ENCODE assay signal across 26 cellular contexts in the genomic region with DNA sequence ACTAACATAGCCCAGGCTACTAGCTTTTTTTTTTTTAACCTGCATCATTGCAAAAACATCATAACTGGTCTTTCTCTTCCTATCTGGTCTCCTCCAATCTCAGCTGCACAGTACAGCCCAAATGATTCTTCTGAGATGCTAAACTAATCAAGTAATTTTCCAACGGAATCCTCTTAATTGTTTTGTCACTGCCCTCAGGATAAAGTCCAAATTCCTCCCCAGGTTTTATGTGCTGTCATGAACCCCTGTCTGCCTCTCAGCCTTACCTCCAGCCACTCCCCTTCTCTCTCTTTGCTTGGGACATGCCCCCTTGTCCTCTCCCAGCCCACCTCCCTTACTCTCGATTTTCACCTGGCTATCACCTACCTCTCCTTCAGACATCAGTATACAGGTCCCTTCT. TPM values are rescaled to one million over a fixed set of nuclear protein-coding genes. Genes with fewer than 3 reads are reported as not detected.
DNase-seq lines count a peak whose midpoint lies in the region; ATAC-seq and TF ChIP-seq lines count a peak whose summit lies in the region.
"Had no signal": no experiment of that assay in that cellular context is flagged by ENCODE, and none has a peak within 500 bp of the region (broad histone marks: within the 10 kb centered on the region; RNA-seq: fewer than 3 reads in every experiment).

No MANE protein-coding gene starts in this region.

- WGBS in lower leg skin, 2 donors, result 38 to 45% methylated on average over 2 of the region's 2 CpGs

- no peak for TF ChIP-seq POLR2A in lower leg skin (IDR thresholded peaks at IDR 0.05)

- H3K27ac Mint-ChIP-seq in natural killer cell (peak overlapping the region; percentile 2 to 18), immature natural killer cell (peak overlapping the region; percentile 17 to 68 (median 61))
- no peak overlapping the region for H3K27ac Mint-ChIP-seq in natural killer cell treated with Interleukin-12 subunit alpha and Interleukin-12 subunit beta and Interleukin-15 and Interleukin-18, amount 100 ng/mL, for 72 hours
- H3K27ac Mint-ChIP-seq in activated naive CD8-positive, alpha-beta T cell, result peak overlapping the region; percentile 51
- H3K27ac Mint-ChIP-seq: activated CD4-positive, alpha-beta T cell treated with anti-CD3 and anti-CD28 coated beads, Interleukin-2, amount 10 ng/mL, durations not matched to agents 24 days and 14 days; T-helper 1 cell treated with Interleukin-12 subunit alpha and Interleukin-12 subunit beta and Interleukin-4 antibody, amounts not matched to agents 30 μg/mL and 1 μg/mL, for 36 hours had no signal

- no peak for DNase-seq in natural killer cell
- no peak for DNase-seq in natural killer cell treated with Interleukin-12 subunit alpha and Interleukin-12 subunit beta and Interleukin-15 and Interleukin-18, amount 100 ng/mL, for 72 hours (ENCODE audit: low spot score)
- DNase-seq in immature natural killer cell, result no peak
- no peak for DNase-seq in lower leg skin (ENCODE audit: low spot score in 2 of 2)
- no peak for DNase-seq in NCI-H2196 (lab: John Stamatoyannopoulos, UW; ENCODE audit: unreplicated experiment)
- no peak for DNase-seq in foreskin keratinocyte
- DNase-seq: activated CD4-positive, alpha-beta T cell treated with anti-CD3 and anti-CD28 coated beads, Interleukin-2, amount 10 ng/mL, durations not matched to agents 24 days and 14 days; activated gamma-delta T cell; anterior cingulate cortex; heart left ventricle; left cardiac atrium; NCI-H1105; NCI-H2029; NCI-H226; RPMI8226; spleen; stimulated activated CD4-positive, alpha-beta T cell treated with anti-CD3 and anti-CD28 coated beads, Interleukin-4, amount 100 ng/mL, for 24 hours; stimulated activated naive CD4-positive, alpha-beta T cell had no signal

- no peak overlapping the region for H3K27ac ChIP-seq in foreskin keratinocyte
- H3K27ac ChIP-seq: C4-2B, heart left ventricle, parathyroid adenoma, right atrium auricular region, vagina had no signal

- H3K4me1 Mint-ChIP-seq in natural killer cell (peaks cover 44 to 57% of the 10 kb centered on the region in 2 donors), immature natural killer cell (peaks cover 47 to 50% of the 10 kb centered on the region in 2 donors)
- H3K4me1 Mint-ChIP-seq in natural killer cell treated with Interleukin-12 subunit alpha and Interleukin-12 subunit beta and Interleukin-15 and Interleukin-18, amount 100 ng/mL, for 72 hours (ENCODE audit: low read depth in 2 of 2), result peaks cover 38 to 42% of the 10 kb centered on the region in 2 donors
- peaks cover 81% of the 10 kb centered on the region for H3K4me1 Mint-ChIP-seq in activated naive CD8-positive, alpha-beta T cell (ENCODE audit: low read depth)

- TF ChIP-seq CTCF in natural killer cell (IDR thresholded peaks at IDR 0.05) (no peak), lower leg skin (IDR thresholded peaks at IDR 0.05) (no peak), foreskin keratinocyte (conservative IDR thresholded peaks at IDR 0.05) (no peak)

- intact Hi-C loops in natural killer cell (cut with micrococcal nuclease) (no loop called here), lower leg skin (cut with DNase I; ENCODE audit: low total_unique reads) (no loop called here)

- no peaks in the 10 kb centered on the region for H3K27me3 Mint-ChIP-seq in natural killer cell (ENCODE audit: low read depth in 2 of 2)
- H3K27me3 Mint-ChIP-seq in natural killer cell treated with Interleukin-12 subunit alpha and Interleukin-12 subunit beta and Interleukin-15 and Interleukin-18, amount 100 ng/mL, for 72 hours, result no peaks in the 10 kb centered on the region
- no peaks in the 10 kb centered on the region for H3K27me3 Mint-ChIP-seq in activated naive CD8-positive, alpha-beta T cell
- H3K27me3 Mint-ChIP-seq in immature natural killer cell (ENCODE audit: low read depth in 3 of 3), result peaks cover 3 to 14% (median 7%) of the 10 kb centered on the region in 3 donors
- H3K27me3 Mint-ChIP-seq: activated CD4-positive, alpha-beta T cell treated with anti-CD3 and anti-CD28 coated beads, Interleukin-2, amount 10 ng/mL, durations not matched to agents 24 days and 14 days had no signal

- H3K4me3 ChIP-seq in lower leg skin (ENCODE audit: low read depth, poor library complexity, severe bottlenecking), result no peak overlapping the region
- H3K4me3 ChIP-seq: heart left ventricle, right atrium auricular region, spleen, vagina had no signal

- H3K9me3 Mint-ChIP-seq in natural killer cell (no peaks in the 10 kb centered on the region), immature natural killer cell (no peaks in the 10 kb centered on the region)
- H3K9me3 Mint-ChIP-seq in natural killer cell treated with Interleukin-12 subunit alpha and Interleukin-12 subunit beta and Interleukin-15 and Interleukin-18, amount 100 ng/mL, for 72 hours, result no peaks in the 10 kb centered on the region
- no peaks in the 10 kb centered on the region for H3K9me3 Mint-ChIP-seq in activated naive CD8-positive, alpha-beta T cell (ENCODE audit: low read depth)
- H3K9me3 Mint-ChIP-seq: activated CD4-positive, alpha-beta T cell treated with anti-CD3 and anti-CD28 coated beads, Interleukin-2, amount 10 ng/mL, durations not matched to agents 24 days and 14 days; neural crest cell; T-helper 1 cell treated with Interleukin-12 subunit alpha and Interleukin-12 subunit beta and Interleukin-4 antibody, amounts not matched to agents 30 μg/mL and 1 μg/mL, for 36 hours had no signal

- ATAC-seq in natural killer cell, result no peak
- ATAC-seq in natural killer cell treated with Interleukin-12 subunit alpha and Interleukin-12 subunit beta and Interleukin-15 and Interleukin-18, amount 100 ng/mL, for 72 hours, result no peak
- ATAC-seq in foreskin keratinocyte, result no peak
- ATAC-seq: heart left ventricle, left cardiac atrium had no signal

- no peaks in the 10 kb centered on the region for H3K27me3 ChIP-seq in foreskin keratinocyte
- H3K27me3 ChIP-seq: heart left ventricle, right atrium auricular region, spleen, vagina had no signal

- no peaks in the 10 kb centered on the region for H3K4me1 ChIP-seq in foreskin keratinocyte
- H3K4me1 ChIP-seq: parathyroid adenoma had no signal

- H3K36me3 Mint-ChIP-seq in natural killer cell, result no peaks in the 10 kb centered on the region
- H3K36me3 Mint-ChIP-seq in natural killer cell treated with Interleukin-12 subunit alpha and Interleukin-12 subunit beta and Interleukin-15 and Interleukin-18, amount 100 ng/mL, for 72 hours, result no peaks in the 10 kb centered on the region
- H3K36me3 Mint-ChIP-seq in activated naive CD8-positive, alpha-beta T cell, result peaks cover 6% of the 10 kb centered on the region
- peaks cover 5 to 9% (median 9%) of the 10 kb centered on the region in 3 donors for H3K36me3 Mint-ChIP-seq in immature natural killer cell

- H3K4me3 Mint-ChIP-seq in natural killer cell (no peak overlapping the region), immature natural killer cell (no peak overlapping the region)
- H3K4me3 Mint-ChIP-seq in natural killer cell treated with Interleukin-12 subunit alpha and Interleukin-12 subunit beta and Interleukin-15 and Interleukin-18, amount 100 ng/mL, for 72 hours, result no peak overlapping the region
- peak overlapping the region; percentile 38 for H3K4me3 Mint-ChIP-seq in activated naive CD8-positive, alpha-beta T cell
- H3K4me3 Mint-ChIP-seq: activated CD4-positive, alpha-beta T cell treated with anti-CD3 and anti-CD28 coated beads, Interleukin-2, amount 10 ng/mL, durations not matched to agents 24 days and 14 days; neural crest cell; T-helper 1 cell treated with Interleukin-12 subunit alpha and Interleukin-12 subunit beta and Interleukin-4 antibody, amounts not matched to agents 30 μg/mL and 1 μg/mL, for 36 hours had no signal

RNA-seq across cellular contexts. Expression of a gene that starts 12.5 kb away (rescaled TPM):
- total RNA-seq in natural killer cell (10 to 100 TPM; 62.8 to 77.1 (median 67.5) TPM), lower leg skin (10 to 100 TPM; 19.7 to 23.4 (median 20.2) TPM), foreskin keratinocyte (14.0 and 17.8 TPM in 2 replicates)
- 10 to 100 TPM; 25.5 to 27.5 TPM for total RNA-seq in natural killer cell treated with Interleukin-12 subunit alpha and Interleukin-12 subunit beta and Interleukin-15 and Interleukin-18, amount 100 ng/mL, for 72 hours
- polyA plus RNA-seq in immature natural killer cell (10 to 100 TPM; 30.8 to 55.9 (median 35.2) TPM), foreskin keratinocyte (11.8 and 14.1 TPM in 2 replicates)

RNA-seq across cellular contexts. Expression of a gene that starts 16.1 kb away (rescaled TPM):
- 10 to 100 TPM; 52.7 to 63.3 (median 56.1) TPM for total RNA-seq in natural killer cell
- 10 to 100 TPM; 26.4 to 29.1 TPM for total RNA-seq in natural killer cell treated with Interleukin-12 subunit alpha and Interleukin-12 subunit beta and Interleukin-15 and Interleukin-18, amount 100 ng/mL, for 72 hours
- polyA plus RNA-seq in immature natural killer cell, result 10 to 100 TPM; 12.0 to 21.9 (median 18.4) TPM
- 10 to 100 TPM; 49.2 to 91.6 (median 63.6) TPM for total RNA-seq in lower leg skin
- total RNA-seq in foreskin keratinocyte, result 10.4 and 13.8 TPM in 2 replicates
- polyA plus RNA-seq in foreskin keratinocyte, result 13.9 and 15.8 TPM in 2 replicates

RNA-seq across cellular contexts. Expression of a gene that starts 34.4 kb away (rescaled TPM):
- total RNA-seq in natural killer cell (1 to 10 TPM in 1 of 3 donors, under 1 TPM in 2; 0.35 to 1.5 (median 0.98) TPM), lower leg skin (1 to 10 TPM in 3 of 4 donors, under 1 TPM in 1; 0.42 to 1.2 (median 1.1) TPM), foreskin keratinocyte (0.14 and 0.24 TPM in 2 replicates)
- total RNA-seq in natural killer cell treated with Interleukin-12 subunit alpha and Interleukin-12 subunit beta and Interleukin-15 and Interleukin-18, amount 100 ng/mL, for 72 hours, result under 1 TPM; 0.76 to 0.92 TPM
- polyA plus RNA-seq in immature natural killer cell (not detected), foreskin keratinocyte (0.10 and 0.38 TPM in 2 replicates)
- total RNA-seq: activated CD4-positive, alpha-beta T cell treated with anti-CD3 and anti-CD28 coated beads, Interleukin-2, amount 10 ng/mL, durations not matched to agents 24 days and 14 days; M059J had no signal

Comparison
In these comparisons a context has a peak if more than half of its experiments do, and no peak if none do; other contexts are left out.
1. H3K27ac Mint-ChIP-seq: peak in natural killer cell (2 of 2), activated naive CD8-positive, alpha-beta T cell (single experiment) and immature natural killer cell (6 of 6); none in natural killer cell treated with Interleukin-12 subunit alpha and Interleukin-12 subunit beta and Interleukin-15 and Interleukin-18, amount 100 ng/mL, for 72 hours (0 of 2).